In genomic region chr15:85443593-85444328, GRCh38 we compare ENCODE assay signal across 1 cellular context.
TF ChIP-seq lines count a peak whose summit lies in the region.

No MANE protein-coding gene starts in this region.

TF ChIP-seq in HepG2, 621 proteins besides CTCF, POLR2A, EP300 and RAD21 (continued from another document and continues in another):
- no peak for TF ChIP-seq NFYB (CRISPR knock-in tag; IDR thresholded peaks at IDR 0.05)
- TF ChIP-seq ZNF639 (CRISPR knock-in tag; conservative IDR thresholded peaks at IDR 0.05) = no peak
- TF ChIP-seq REPIN1 (CRISPR knock-in tag; IDR thresholded peaks at IDR 0.05; ENCODE audit: borderline replicate concordance, low read depth) = no peak
- no peak for TF ChIP-seq FOXK1 (CRISPR knock-in tag; IDR thresholded peaks at IDR 0.05; ENCODE audit: borderline replicate concordance, low read depth)
- TF ChIP-seq SIN3B (IDR thresholded peaks at IDR 0.05; ENCODE audit: low read length) = no peak
- 0 out of 4 replicates have a peak, but pooled peaks of 1 of the 2 experiments have one; percentile 31 for TF ChIP-seq KLF16 (CRISPR knock-in tag; IDR thresholded peaks at IDR 0.05)
- no peak for TF ChIP-seq ZNF260 (CRISPR knock-in tag; IDR thresholded peaks at IDR 0.05; ENCODE audit: borderline replicate concordance, low read depth)
- no peak for TF ChIP-seq NFATC3 (CRISPR knock-in tag; IDR thresholded peaks at IDR 0.05)
- TF ChIP-seq, protein P1, sequence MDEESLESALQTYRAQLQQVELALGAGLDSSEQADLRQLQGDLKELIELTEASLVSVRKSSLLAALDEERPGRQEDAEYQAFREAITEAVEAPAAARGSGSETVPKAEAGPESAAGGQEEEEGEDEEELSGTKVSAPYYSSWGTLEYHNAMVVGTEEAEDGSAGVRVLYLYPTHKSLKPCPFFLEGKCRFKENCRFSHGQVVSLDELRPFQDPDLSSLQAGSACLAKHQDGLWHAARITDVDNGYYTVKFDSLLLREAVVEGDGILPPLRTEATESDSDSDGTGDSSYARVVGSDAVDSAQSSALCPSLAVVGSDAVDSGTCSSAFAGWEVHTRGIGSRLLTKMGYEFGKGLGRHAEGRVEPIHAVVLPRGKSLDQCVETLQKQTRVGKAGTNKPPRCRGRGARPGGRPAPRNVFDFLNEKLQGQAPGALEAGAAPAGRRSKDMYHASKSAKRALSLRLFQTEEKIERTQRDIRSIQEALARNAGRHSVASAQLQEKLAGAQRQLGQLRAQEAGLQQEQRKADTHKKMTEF (CRISPR knock-in tag; IDR thresholded peaks at IDR 0.05) = 0 out of 2 replicates have a peak, but pooled peaks have one; percentile 31
- TF ChIP-seq FOXP1 (IDR thresholded peaks at IDR 0.05) = no peak
- TF ChIP-seq FOXP1 (CRISPR knock-in tag; IDR thresholded peaks at IDR 0.05) = peak; percentile 52
- no peak for TF ChIP-seq ISL2 (CRISPR knock-in tag; IDR thresholded peaks at IDR 0.05)
- TF ChIP-seq FOXA1 (IDR thresholded peaks at IDR 0.05) = no peak
- TF ChIP-seq FOXA1 (CRISPR knock-in tag; IDR thresholded peaks at IDR 0.05) = peak; percentile 66
- TF ChIP-seq ZBTB21 (CRISPR knock-in tag; IDR thresholded peaks at IDR 0.05) = no peak
- TF ChIP-seq PHF21A (CRISPR knock-in tag; IDR thresholded peaks at IDR 0.05) = no peak
- TF ChIP-seq ZNF484 (CRISPR knock-in tag; IDR thresholded peaks at IDR 0.05; ENCODE audit: borderline replicate concordance, low read depth) = no peak
- TF ChIP-seq, protein P2, sequence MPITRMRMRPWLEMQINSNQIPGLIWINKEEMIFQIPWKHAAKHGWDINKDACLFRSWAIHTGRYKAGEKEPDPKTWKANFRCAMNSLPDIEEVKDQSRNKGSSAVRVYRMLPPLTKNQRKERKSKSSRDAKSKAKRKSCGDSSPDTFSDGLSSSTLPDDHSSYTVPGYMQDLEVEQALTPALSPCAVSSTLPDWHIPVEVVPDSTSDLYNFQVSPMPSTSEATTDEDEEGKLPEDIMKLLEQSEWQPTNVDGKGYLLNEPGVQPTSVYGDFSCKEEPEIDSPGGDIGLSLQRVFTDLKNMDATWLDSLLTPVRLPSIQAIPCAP (CRISPR knock-in tag; IDR thresholded peaks at IDR 0.05; ENCODE audit: low read depth) = no peak
- TF ChIP-seq FOSL2 (CRISPR knock-in tag; IDR thresholded peaks at IDR 0.05) = no peak
- TF ChIP-seq ATF1 (CRISPR knock-in tag; IDR thresholded peaks at IDR 0.05) = no peak
- TF ChIP-seq JUN (CRISPR knock-in tag; IDR thresholded peaks at IDR 0.05) = no peak
- no peak for TF ChIP-seq KLF6 (CRISPR knock-in tag; IDR thresholded peaks at IDR 0.05)
- TF ChIP-seq ZFP37 (CRISPR knock-in tag; IDR thresholded peaks at IDR 0.05; ENCODE audit: borderline replicate concordance) = no peak
- peak; percentile 69; the same call in 1 of the 2 replicates for TF ChIP-seq MIXL1 (CRISPR knock-in tag; IDR thresholded peaks at IDR 0.05)
- no peak for TF ChIP-seq KAT8 (CRISPR knock-in tag; IDR thresholded peaks at IDR 0.05)
- TF ChIP-seq ZNF549 (CRISPR knock-in tag; IDR thresholded peaks at IDR 0.05) = no peak
- TF ChIP-seq AHDC1 (CRISPR knock-in tag; IDR thresholded peaks at IDR 0.05; ENCODE audit: borderline replicate concordance) = no peak; the same call in 1 of the 2 replicates
- TF ChIP-seq, protein P3, sequence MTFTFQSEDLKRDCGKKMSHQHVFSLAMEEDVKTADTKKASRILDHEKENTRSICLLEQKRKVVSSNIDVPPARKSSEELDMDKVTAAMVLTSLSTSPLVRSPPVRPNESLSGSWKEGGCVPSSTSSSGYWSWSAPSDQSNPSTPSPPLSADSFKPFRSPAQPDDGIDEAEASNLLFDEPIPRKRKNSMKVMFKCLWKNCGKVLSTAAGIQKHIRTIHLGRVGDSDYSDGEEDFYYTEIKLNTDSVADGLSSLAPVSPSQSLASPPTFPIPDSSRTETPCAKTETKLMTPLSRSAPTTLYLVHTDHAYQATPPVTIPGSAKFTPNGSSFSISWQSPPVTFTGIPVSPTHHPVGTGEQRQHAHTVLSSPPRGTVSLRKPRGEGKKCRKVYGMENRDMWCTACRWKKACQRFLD (CRISPR knock-in tag; IDR thresholded peaks at IDR 0.05; ENCODE audit: borderline replicate concordance) = no peak
- TF ChIP-seq, protein P4, sequence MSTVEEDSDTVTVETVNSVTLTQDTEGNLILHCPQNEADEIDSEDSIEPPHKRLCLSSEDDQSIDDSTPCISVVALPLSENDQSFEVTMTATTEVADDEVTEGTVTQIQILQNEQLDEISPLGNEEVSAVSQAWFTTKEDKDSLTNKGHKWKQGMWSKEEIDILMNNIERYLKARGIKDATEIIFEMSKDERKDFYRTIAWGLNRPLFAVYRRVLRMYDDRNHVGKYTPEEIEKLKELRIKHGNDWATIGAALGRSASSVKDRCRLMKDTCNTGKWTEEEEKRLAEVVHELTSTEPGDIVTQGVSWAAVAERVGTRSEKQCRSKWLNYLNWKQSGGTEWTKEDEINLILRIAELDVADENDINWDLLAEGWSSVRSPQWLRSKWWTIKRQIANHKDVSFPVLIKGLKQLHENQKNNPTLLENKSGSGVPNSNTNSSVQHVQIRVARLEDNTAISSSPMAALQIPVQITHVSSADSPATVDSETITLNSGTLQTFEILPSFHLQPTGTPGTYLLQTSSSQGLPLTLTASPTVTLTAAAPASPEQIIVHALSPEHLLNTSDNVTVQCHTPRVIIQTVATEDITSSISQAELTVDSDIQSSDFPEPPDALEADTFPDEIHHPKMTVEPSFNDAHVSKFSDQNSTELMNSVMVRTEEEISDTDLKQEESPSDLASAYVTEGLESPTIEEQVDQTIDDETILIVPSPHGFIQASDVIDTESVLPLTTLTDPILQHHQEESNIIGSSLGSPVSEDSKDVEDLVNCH (CRISPR knock-in tag; IDR thresholded peaks at IDR 0.05) = no peak
- TF ChIP-seq, protein P5, sequence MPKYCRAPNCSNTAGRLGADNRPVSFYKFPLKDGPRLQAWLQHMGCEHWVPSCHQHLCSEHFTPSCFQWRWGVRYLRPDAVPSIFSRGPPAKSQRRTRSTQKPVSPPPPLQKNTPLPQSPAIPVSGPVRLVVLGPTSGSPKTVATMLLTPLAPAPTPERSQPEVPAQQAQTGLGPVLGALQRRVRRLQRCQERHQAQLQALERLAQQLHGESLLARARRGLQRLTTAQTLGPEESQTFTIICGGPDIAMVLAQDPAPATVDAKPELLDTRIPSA (CRISPR knock-in tag; IDR thresholded peaks at IDR 0.05; ENCODE audit: borderline replicate concordance) = no peak
- TF ChIP-seq, protein P6, sequence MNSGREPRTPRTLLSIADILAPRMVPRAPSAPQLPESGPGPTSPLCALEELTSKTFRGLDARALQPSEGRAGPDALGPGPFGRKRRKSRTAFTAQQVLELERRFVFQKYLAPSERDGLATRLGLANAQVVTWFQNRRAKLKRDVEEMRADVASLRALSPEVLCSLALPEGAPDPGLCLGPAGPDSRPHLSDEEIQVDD (CRISPR knock-in tag; IDR thresholded peaks at IDR 0.05; ENCODE audit: borderline replicate concordance) = no peak
- TF ChIP-seq NBN (conservative IDR thresholded peaks at IDR 0.05) = no peak
- TF ChIP-seq ZNF367 (CRISPR knock-in tag; IDR thresholded peaks at IDR 0.05; ENCODE audit: borderline replicate concordance) = no peak
- TF ChIP-seq ARID2 (CRISPR knock-in tag; IDR thresholded peaks at IDR 0.05; ENCODE audit: borderline replicate concordance) = no peak
- TF ChIP-seq ZNF33A (CRISPR knock-in tag; IDR thresholded peaks at IDR 0.05; ENCODE audit: borderline replicate concordance) = no peak
- TF ChIP-seq ZZZ3 (CRISPR knock-in tag; IDR thresholded peaks at IDR 0.05; ENCODE audit: borderline replicate concordance) = no peak
- TF ChIP-seq, protein P7, sequence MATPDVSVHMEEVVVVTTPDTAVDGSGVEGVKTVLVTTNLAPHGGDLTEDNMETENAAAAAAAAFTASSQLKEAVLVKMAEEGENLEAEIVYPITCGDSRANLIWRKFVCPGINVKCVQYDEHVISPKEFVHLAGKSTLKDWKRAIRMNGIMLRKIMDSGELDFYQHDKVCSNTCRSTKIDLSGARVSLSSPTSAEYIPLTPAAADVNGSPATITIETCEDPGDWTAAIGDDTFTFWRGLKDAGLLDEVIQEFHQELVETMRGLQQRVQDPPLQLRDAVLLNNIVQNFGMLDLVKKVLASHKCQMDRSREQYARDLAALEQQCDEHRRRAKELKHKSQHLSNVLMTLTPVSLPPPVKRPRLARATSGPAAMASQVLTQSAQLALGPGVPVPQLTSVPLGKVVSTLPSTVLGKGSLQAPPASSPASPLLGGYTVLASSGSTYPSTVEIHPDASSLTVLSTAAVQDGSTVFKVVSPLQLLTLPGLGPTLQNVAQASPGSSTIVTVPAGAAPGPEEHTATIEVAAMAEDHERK (CRISPR knock-in tag; IDR thresholded peaks at IDR 0.05; ENCODE audit: low read depth) = no peak
- no peak for TF ChIP-seq SOX13 (IDR thresholded peaks at IDR 0.05)
- TF ChIP-seq SOX13 (CRISPR knock-in tag; conservative IDR thresholded peaks at IDR 0.05 in 1 of 2, IDR thresholded peaks at IDR 0.05 in 1 of 2) = peak in 1 of 2 experiments; percentile 18; a peak in 1 of 4 replicates
- TF ChIP-seq ZFP62 (CRISPR knock-in tag; IDR thresholded peaks at IDR 0.05) = no peak
- TF ChIP-seq HOXA3 (CRISPR knock-in tag; IDR thresholded peaks at IDR 0.05) = no peak
- no peak for TF ChIP-seq AHR (CRISPR knock-in tag; IDR thresholded peaks at IDR 0.05)
- TF ChIP-seq, protein P8, sequence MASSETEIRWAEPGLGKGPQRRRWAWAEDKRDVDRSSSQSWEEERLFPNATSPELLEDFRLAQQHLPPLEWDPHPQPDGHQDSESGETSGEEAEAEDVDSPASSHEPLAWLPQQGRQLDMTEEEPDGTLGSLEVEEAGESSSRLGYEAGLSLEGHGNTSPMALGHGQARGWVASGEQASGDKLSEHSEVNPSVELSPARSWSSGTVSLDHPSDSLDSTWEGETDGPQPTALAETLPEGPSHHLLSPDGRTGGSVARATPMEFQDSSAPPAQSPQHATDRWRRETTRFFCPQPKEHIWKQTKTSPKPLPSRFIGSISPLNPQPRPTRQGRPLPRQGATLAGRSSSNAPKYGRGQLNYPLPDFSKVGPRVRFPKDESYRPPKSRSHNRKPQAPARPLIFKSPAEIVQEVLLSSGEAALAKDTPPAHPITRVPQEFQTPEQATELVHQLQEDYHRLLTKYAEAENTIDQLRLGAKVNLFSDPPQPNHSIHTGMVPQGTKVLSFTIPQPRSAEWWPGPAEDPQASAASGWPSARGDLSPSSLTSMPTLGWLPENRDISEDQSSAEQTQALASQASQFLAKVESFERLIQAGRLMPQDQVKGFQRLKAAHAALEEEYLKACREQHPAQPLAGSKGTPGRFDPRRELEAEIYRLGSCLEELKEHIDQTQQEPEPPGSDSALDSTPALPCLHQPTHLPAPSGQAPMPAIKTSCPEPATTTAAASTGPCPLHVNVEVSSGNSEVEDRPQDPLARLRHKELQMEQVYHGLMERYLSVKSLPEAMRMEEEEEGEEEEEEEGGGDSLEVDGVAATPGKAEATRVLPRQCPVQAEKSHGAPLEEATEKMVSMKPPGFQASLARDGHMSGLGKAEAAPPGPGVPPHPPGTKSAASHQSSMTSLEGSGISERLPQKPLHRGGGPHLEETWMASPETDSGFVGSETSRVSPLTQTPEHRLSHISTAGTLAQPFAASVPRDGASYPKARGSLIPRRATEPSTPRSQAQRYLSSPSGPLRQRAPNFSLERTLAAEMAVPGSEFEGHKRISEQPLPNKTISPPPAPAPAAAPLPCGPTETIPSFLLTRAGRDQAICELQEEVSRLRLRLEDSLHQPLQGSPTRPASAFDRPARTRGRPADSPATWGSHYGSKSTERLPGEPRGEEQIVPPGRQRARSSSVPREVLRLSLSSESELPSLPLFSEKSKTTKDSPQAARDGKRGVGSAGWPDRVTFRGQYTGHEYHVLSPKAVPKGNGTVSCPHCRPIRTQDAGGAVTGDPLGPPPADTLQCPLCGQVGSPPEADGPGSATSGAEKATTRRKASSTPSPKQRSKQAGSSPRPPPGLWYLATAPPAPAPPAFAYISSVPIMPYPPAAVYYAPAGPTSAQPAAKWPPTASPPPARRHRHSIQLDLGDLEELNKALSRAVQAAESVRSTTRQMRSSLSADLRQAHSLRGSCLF (CRISPR knock-in tag; IDR thresholded peaks at IDR 0.05; ENCODE audit: borderline replicate concordance) = no peak
